In genomic region chr7:155297517-155298287, GRCh38 we compare ENCODE assay signal across 8 cellular contexts. TPM values are rescaled to one million over a fixed set of nuclear protein-coding genes. Genes with fewer than 3 reads are reported as not detected.
DNase-seq lines count a peak whose midpoint lies in the region; TF ChIP-seq lines count a peak whose summit lies in the region.

TSS of gene INSIG1 (plus strand) at chr7:155297878. CDS start at chr7:155298286, 408 bp downstream.

- peaks cover 15% of the 10 kb centered on the region for H3K36me3 ChIP-seq in neural progenitor cell

- H3K36me3 Mint-ChIP-seq in neural progenitor cell = peaks cover 16% of the 10 kb centered on the region

- H3K27me3 ChIP-seq in neural progenitor cell = no peaks in the 10 kb centered on the region

- H3K4me2 ChIP-seq in neural progenitor cell = peak within 1 kb of the TSS; percentile 91

- peak within 1 kb of the TSS; percentile 43 for H2AFZ ChIP-seq in neural progenitor cell (replicated peaks)

- peak; percentile 90 for DNase-seq in EL
- peak; percentile 86 for DNase-seq in GOT3 (lab: John Stamatoyannopoulos, UW)
- DNase-seq in LNCaP clone FGC (ENCODE audit: low read depth) = peak; percentile 57
- DNase-seq in SHP77 (lab: John Stamatoyannopoulos, UW) = peak; percentile 67 to 76
- peak; percentile 88 for DNase-seq in activated effector memory CD4-positive, alpha-beta T cell treated with Interleukin-2 at 50 U/mL for 16 hours
- DNase-seq in fibroblast of the aortic adventitia (ENCODE audit: low read depth) = peak; percentile 90
- DNase-seq in neural progenitor cell (ENCODE audit: low spot score) = peak; percentile 97
- peak; percentile 88 for DNase-seq in stromal cell of bone marrow (ENCODE audit: low read depth)

- peaks cover 11% of the 10 kb centered on the region for H3K9me3 Mint-ChIP-seq in neural progenitor cell

- H3K27ac ChIP-seq in neural progenitor cell = peak within 1 kb of the TSS; percentile 92

- H3K4me1 ChIP-seq in neural progenitor cell = peaks cover 23% of the 10 kb centered on the region

- peak within 1 kb of the TSS; percentile 96 for H3K4me3 Mint-ChIP-seq in neural progenitor cell

- H3K27me3 Mint-ChIP-seq in neural progenitor cell (ENCODE audit: insufficient read depth, low read depth) = peaks cover 13% of the 10 kb centered on the region

- peaks cover 46% of the 10 kb centered on the region for H4K20me1 ChIP-seq in neural progenitor cell (ENCODE audit: low read depth)

- no peaks in the 10 kb centered on the region for H3K9me3 ChIP-seq in neural progenitor cell (ENCODE audit: low read depth)

- H3K4me3 ChIP-seq in LNCaP clone FGC (ENCODE audit: low read depth, low read length) = peak within 1 kb of the TSS; percentile 70
- peak within 1 kb of the TSS; percentile 79 for H3K4me3 ChIP-seq in fibroblast of the aortic adventitia (ENCODE audit: low read depth, low read length)
- H3K4me3 ChIP-seq in neural progenitor cell = peak within 1 kb of the TSS; percentile 90

- H3K4me1 Mint-ChIP-seq in neural progenitor cell = peaks cover 36% of the 10 kb centered on the region

- peaks cover 54% of the 10 kb centered on the region for H3K79me2 ChIP-seq in neural progenitor cell (ENCODE audit: low read depth)

- peak within 1 kb of the TSS; percentile 84 for H3K9ac ChIP-seq in neural progenitor cell

- peak within 1 kb of the TSS; percentile 96 for H3K27ac Mint-ChIP-seq in neural progenitor cell

- TF ChIP-seq CTCF in LNCaP clone FGC (IDR thresholded peaks at IDR 0.05; ENCODE audit: control insufficient read depth, extremely low read depth, insufficient read depth) (no peak), fibroblast of the aortic adventitia (IDR thresholded peaks at IDR 0.05; ENCODE audit: insufficient read depth, low read length) (no peak), neural progenitor cell (IDR thresholded peaks at IDR 0.05) (no peak)

- H3F3A ChIP-seq in neural progenitor cell (ENCODE audit: low read depth) = peaks cover 19% of the 10 kb centered on the region

RNA-seq across cellular contexts. Expression of gene INSIG1, which starts in this region (rescaled TPM):
- total RNA-seq in fibroblast of the aortic adventitia (ENCODE audit: low replicate concordance) = 79.6 and 313 TPM in 2 replicates
- total RNA-seq in neural progenitor cell (ENCODE audit: low replicate concordance) = 94.3 and 96.2 TPM in 2 replicates

Comparison
In these comparisons a context has a peak if more than half of its experiments do, and no peak if none do; other contexts are left out.
1. Peak in every context shown above with its lines: DNase-seq, H3K4me3 ChIP-seq and H3K27ac ChIP-seq.